Comparison of ENCODE assay signal across 23 cellular contexts in the genomic region with DNA sequence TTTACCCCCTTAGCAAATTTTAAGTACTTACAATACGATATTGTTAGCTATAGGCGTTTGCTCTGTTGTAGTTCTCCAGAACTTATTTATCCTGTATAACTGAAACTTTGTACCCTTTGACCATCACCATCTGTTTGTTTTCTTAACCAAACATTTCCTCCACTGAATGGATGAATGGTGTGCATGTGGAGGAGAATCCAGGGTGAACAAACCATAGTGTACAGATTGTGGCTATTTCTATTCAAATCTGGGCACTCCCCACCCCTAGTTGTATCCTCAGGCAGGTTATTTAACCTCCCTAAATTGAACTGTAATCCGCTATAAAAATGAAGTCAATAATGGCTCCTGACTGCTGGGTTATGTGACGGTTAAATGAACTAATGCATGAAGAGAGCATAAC. TPM values are rescaled to one million over a fixed set of nuclear protein-coding genes. Genes with fewer than 3 reads are reported as not detected.
"Had no signal": no experiment of that assay in that cellular context is flagged by ENCODE, and none has a peak within 500 bp of the region (broad histone marks: within the 10 kb centered on the region; RNA-seq: fewer than 3 reads in every experiment).

No MANE protein-coding gene starts in this region.

- DNase-seq: IMR-90, Karpas-422, KG1, MG63, NCI-H1092, NCI-H1105 treated with DMSO at 0.1 percent for 48 hours, NCI-H1417 treated with DMSO at 0.1 percent for 48 hours, NCI-H146, NCI-H187, NCI-H2029, NCI-H2081 treated with DMSO at 0.1 percent for 48 hours, NCI-H2171, NCI-H226, NCI-H510A, NCI-H774, PC-3, SHP77 treated with DMSO at 0.1 percent for 48 hours, SJCRH30, T-helper 1 cell had no signal

- H3K27ac ChIP-seq: RWPE1, SJCRH30 had no signal

- H3K36me3 ChIP-seq: MG63, SJCRH30 had no signal

- H3K27me3 ChIP-seq: MG63, SJCRH30 had no signal

- ATAC-seq: Panc1, PC-3, SK-N-SH treated with all-trans-retinoic acid at 6 μM for 48 hours had no signal

- H3K4me1 ChIP-seq: SJCRH30 had no signal

- H3K4me3 ChIP-seq: MG63, SJCRH30 had no signal

- H3K9me3 ChIP-seq: MG63, SJCRH30 had no signal

RNA-seq across cellular contexts. Expression of a gene that starts 21.4 kb away (rescaled TPM):
- total RNA-seq: HT-29 had no signal
